14 cellular contexts compared by ENCODE assay signal in the genomic region with DNA sequence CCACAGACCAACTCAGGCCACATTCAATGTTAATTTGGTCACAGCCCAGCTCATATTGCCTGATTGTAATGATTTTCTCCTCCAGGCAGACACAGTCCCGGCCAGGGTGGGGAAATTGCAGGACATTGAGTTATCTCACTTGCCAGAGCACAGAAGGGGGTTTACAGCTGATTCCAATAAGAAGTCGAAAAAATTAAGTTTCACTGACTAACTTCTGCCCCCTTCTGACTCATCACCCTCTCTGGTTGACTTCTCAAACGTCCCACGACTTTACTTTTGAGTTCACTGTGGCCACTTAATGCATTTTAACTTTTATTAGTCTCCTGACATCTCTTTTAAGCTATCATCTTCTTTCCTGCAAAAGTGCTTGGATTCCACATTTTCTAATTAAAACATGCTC.
DNase-seq lines count a peak whose midpoint lies in the region; ATAC-seq, FAIRE-seq and TF ChIP-seq lines count a peak whose summit lies in the region.
"Had no signal": no experiment of that assay in that cellular context is flagged by ENCODE, and none has a peak within 500 bp of the region (broad histone marks: within the 10 kb centered on the region; RNA-seq: fewer than 3 reads in every experiment).

No MANE protein-coding gene starts in this region.

- TF ChIP-seq CTCF in pancreas (IDR thresholded peaks at IDR 0.05) = no peak

- H3K9me3 ChIP-seq in pancreas = no peaks in the 10 kb centered on the region
- H3K9me3 ChIP-seq: lower lobe of right lung, MG63 had no signal

- FAIRE-seq in pancreas (lab: Jason Lieb, UNC) = no peak

- 41 to 53% methylated on average over 4 of the region's 4 CpGs for WGBS in pancreas, 2 donors

- no peaks in the 10 kb centered on the region for H3K4me1 ChIP-seq in pancreas
- H3K4me1 ChIP-seq: lower lobe of right lung, parathyroid adenoma had no signal

- peak; percentile 66 for DNase-seq in RPMI7951 (ENCODE audit: low read depth)
- DNase-seq in sciatic nerve (ENCODE audit: low spot score) = no peak
- DNase-seq in SKM-1 (lab: John Stamatoyannopoulos, UW; ENCODE audit: unreplicated experiment) = no peak
- DNase-seq in HPDE6-E6E7 (ENCODE audit: extremely low spot score) = no peak
- DNase-seq in pancreas = no peak
- DNase-seq: activated CD4-positive, alpha-beta T cell treated with anti-CD3 and anti-CD28 coated beads, Interleukin-2, amount 10 ng/mL, durations not matched to agents 7 days and 5 days; activated naive CD4-positive, alpha-beta T cell treated with anti-CD3 and anti-CD28 coated beads, Interleukin-2, amount 10 ng/mL, durations not matched to agents 7 days and 5 days; glutamatergic neuron; lower lobe of right lung; MG63; NCI-H748 treated with DMSO at 0.1 percent for 48 hours had no signal

- H3K27me3 ChIP-seq in pancreas = no peaks in the 10 kb centered on the region
- H3K27me3 ChIP-seq: MG63 had no signal

- intact Hi-C loops in sciatic nerve (cut with DNase I) (loop anchor here (10.0 kb wide), 1 partner anchor 1265 kb away; no protein-coding TSS in a partner anchor), pancreas (cut with DNase I) (no loop called here)

- H3K27ac ChIP-seq in pancreas = no peak overlapping the region
- H3K27ac ChIP-seq: lower lobe of right lung, parathyroid adenoma had no signal

- no peak overlapping the region for H3K4me3 ChIP-seq in pancreas
- H3K4me3 ChIP-seq: lower lobe of right lung, MG63 had no signal

- no peaks in the 10 kb centered on the region for H3K36me3 ChIP-seq in pancreas
- H3K36me3 ChIP-seq: lower lobe of right lung, MG63 had no signal

- ATAC-seq in GM18870 (IDR thresholded peaks at IDR 0.05; ENCODE audit: unreplicated experiment) (peak; percentile 89), HG02870 (IDR thresholded peaks at IDR 0.05; ENCODE audit: unreplicated experiment) (peak; percentile 95), sciatic nerve (peak; percentile 18), pancreas (no peak)
- ATAC-seq: lower lobe of right lung had no signal

Comparison
In these comparisons a context has a peak if more than half of its experiments do, and no peak if none do; other contexts are left out.
1. ATAC-seq: peak in GM18870 (single experiment), HG02870 (single experiment) and sciatic nerve (single experiment); none in pancreas (0 of 4).